Comparison of ENCODE assay signal across 37 cellular contexts in the genomic region with DNA sequence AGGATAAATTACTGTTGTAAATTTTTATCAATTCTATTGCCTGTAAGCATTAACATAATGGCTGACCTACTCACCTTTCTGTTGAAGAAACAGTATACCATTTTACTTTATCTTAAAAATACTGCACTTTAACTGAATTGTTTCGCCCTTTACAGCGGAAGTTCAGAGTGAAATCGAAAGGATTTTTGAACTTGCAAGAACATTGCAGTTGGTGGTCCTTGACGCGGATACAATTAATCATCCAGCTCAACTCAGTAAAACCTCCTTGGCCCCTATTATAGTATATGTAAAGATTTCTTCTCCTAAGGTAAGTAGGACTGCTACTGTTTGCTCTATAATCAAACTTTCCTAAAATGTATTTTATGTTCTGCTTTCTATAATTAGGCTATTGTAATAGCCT.
"Had no signal": no experiment of that assay in that cellular context is flagged by ENCODE, and none has a peak within 500 bp of the region (broad histone marks: within the 10 kb centered on the region; RNA-seq: fewer than 3 reads in every experiment).

No MANE protein-coding gene starts in this region.

- H3K4me3 ChIP-seq: body of pancreas, breast epithelium had no signal

- H3K9me3 ChIP-seq: body of pancreas, breast epithelium had no signal

- H3K9me3 Mint-ChIP-seq: activated CD4-positive, alpha-beta memory T cell treated with anti-CD3 and anti-CD28 coated beads, Interleukin-2, amount 10 ng/mL, durations not matched to agents 7 days and 5 days; central memory CD8-positive, alpha-beta T cell had no signal

- H3K4me1 ChIP-seq: body of pancreas, breast epithelium had no signal

- H3K36me3 ChIP-seq: brain microvascular endothelial cell, breast epithelium had no signal

- H3K27ac ChIP-seq: body of pancreas, brain microvascular endothelial cell, breast epithelium, VCaP had no signal

- H3K4me3 Mint-ChIP-seq: activated CD4-positive, alpha-beta memory T cell treated with anti-CD3 and anti-CD28 coated beads, Interleukin-2, amount 10 ng/mL, durations not matched to agents 7 days and 5 days; activated CD4-positive, alpha-beta T cell treated with anti-CD3 and anti-CD28 coated beads for 36 hours; activated CD4-positive, alpha-beta T cell treated with anti-CD3 and anti-CD28 coated beads, Interleukin-2, amount 10 ng/mL, durations not matched to agents 7 days and 5 days; activated CD8-positive, alpha-beta memory T cell treated with anti-CD3 and anti-CD28 coated beads, Interleukin-2, amount 10 ng/mL, durations not matched to agents 7 days and 5 days; activated CD8-positive, alpha-beta T cell treated with anti-CD3 and anti-CD28 coated beads, Interleukin-2, amount 10 ng/mL, durations not matched to agents 7 days and 5 days; activated naive CD4-positive, alpha-beta T cell treated with anti-CD3 and anti-CD28 coated beads, Interleukin-2, amount 10 ng/mL, durations not matched to agents 7 days and 5 days; activated naive CD4-positive, alpha-beta T cell treated with anti-CD3 and anti-CD28 coated beads, Interleukin-2, amount 50 U/mL, for 24 hours; activated naive CD8-positive, alpha-beta T cell; activated naive CD8-positive, alpha-beta T cell treated with anti-CD3 and anti-CD28 coated beads, Interleukin-2, amount 10 ng/mL, durations not matched to agents 7 days and 5 days; activated naive CD8-positive, alpha-beta T cell treated with anti-CD3 and anti-CD28 coated beads, Interleukin-2, amount 50 U/mL, for 24 hours; activated T-cell treated with anti-CD3 and anti-CD28 coated beads, Interleukin-2, amount 50 U/mL, for 24 hours; central memory CD8-positive, alpha-beta T cell; T-helper 1 cell treated with Interleukin-12 subunit alpha and Interleukin-12 subunit beta and Interleukin-4 antibody, amounts not matched to agents 30 μg/mL and 1 μg/mL, for 36 hours; T-helper 2 cell treated with Interferon-gamma antibody and Interleukin-4, amounts not matched to agents 5 μg/mL and 100 μg/mL, for 36 hours had no signal

- DNase-seq: activated CD4-positive, alpha-beta memory T cell treated with anti-CD3 and anti-CD28 coated beads, Interleukin-2, amount 10 ng/mL, durations not matched to agents 7 days and 5 days; activated CD4-positive, alpha-beta T cell treated with anti-CD3 and anti-CD28 coated beads for 1 hour; activated CD4-positive, alpha-beta T cell treated with anti-CD3 and anti-CD28 coated beads for 36 hours; activated CD4-positive, alpha-beta T cell treated with anti-CD3 and anti-CD28 coated beads for 48 hours; activated CD4-positive, alpha-beta T cell treated with anti-CD3 and anti-CD28 coated beads, Interleukin-2, amount 10 ng/mL, durations not matched to agents 7 days and 5 days; activated CD4-positive, alpha-beta T cell treated with anti-CD3 and anti-CD28 coated beads, Interleukin-2, amount 50 U/mL, for 48 hours; activated CD4-positive, CD25-positive, alpha-beta regulatory T cell; activated CD8-positive, alpha-beta memory T cell treated with anti-CD3 and anti-CD28 coated beads for 24 hours; activated CD8-positive, alpha-beta memory T cell treated with anti-CD3 and anti-CD28 coated beads, Interleukin-2, amount 10 ng/mL, durations not matched to agents 7 days and 5 days; activated CD8-positive, alpha-beta memory T cell treated with anti-CD3 and anti-CD28 coated beads, Interleukin-2, amount 50 U/mL, for 48 hours; activated CD8-positive, alpha-beta T cell treated with anti-CD3 and anti-CD28 coated beads, Interleukin-2, amount 10 ng/mL, durations not matched to agents 7 days and 5 days; activated effector memory CD4-positive, alpha-beta T cell treated with Interleukin-2 at 50 U/mL for 16 hours; activated gamma-delta T cell; activated naive CD4-positive, alpha-beta T cell treated with anti-CD3 and anti-CD28 coated beads, Interleukin-2, amount 10 ng/mL, durations not matched to agents 7 days and 5 days; activated naive CD4-positive, alpha-beta T cell treated with Interleukin-2 at 50 U/mL for 16 hours; activated naive CD8-positive, alpha-beta T cell treated with anti-CD3 and anti-CD28 coated beads, Interleukin-2, amount 10 ng/mL, durations not matched to agents 7 days and 5 days; activated naive CD8-positive, alpha-beta T cell treated with anti-CD3 and anti-CD28 coated beads, Interleukin-2, amount 50 U/mL, for 24 hours; activated T-cell treated with anti-CD3 and anti-CD28 coated beads, Interleukin-2, amount 50 U/mL, for 24 hours; activated T-cell treated with anti-CD3 and anti-CD28 coated beads, Interleukin-2, amount 50 U/mL, for 48 hours; amniotic stem cell; aorta; body of pancreas; brain microvascular endothelial cell; caudate nucleus; SW 1271; T-helper 1 cell; T-helper 2 cell; T-helper 9 cell had no signal

- H3K4me1 Mint-ChIP-seq: activated CD4-positive, alpha-beta memory T cell treated with anti-CD3 and anti-CD28 coated beads, Interleukin-2, amount 10 ng/mL, durations not matched to agents 7 days and 5 days; activated CD4-positive, alpha-beta T cell treated with anti-CD3 and anti-CD28 coated beads for 36 hours; activated CD4-positive, alpha-beta T cell treated with anti-CD3 and anti-CD28 coated beads, Interleukin-2, amount 10 ng/mL, durations not matched to agents 7 days and 5 days; activated CD8-positive, alpha-beta memory T cell treated with anti-CD3 and anti-CD28 coated beads, Interleukin-2, amount 10 ng/mL, durations not matched to agents 7 days and 5 days; activated naive CD4-positive, alpha-beta T cell treated with anti-CD3 and anti-CD28 coated beads, Interleukin-2, amount 10 ng/mL, durations not matched to agents 7 days and 5 days; activated naive CD4-positive, alpha-beta T cell treated with anti-CD3 and anti-CD28 coated beads, Interleukin-2, amount 50 U/mL, for 24 hours; activated naive CD8-positive, alpha-beta T cell treated with anti-CD3 and anti-CD28 coated beads, Interleukin-2, amount 10 ng/mL, durations not matched to agents 7 days and 5 days; activated naive CD8-positive, alpha-beta T cell treated with anti-CD3 and anti-CD28 coated beads, Interleukin-2, amount 50 U/mL, for 24 hours; central memory CD8-positive, alpha-beta T cell had no signal

- H3K27me3 Mint-ChIP-seq: activated CD4-positive, alpha-beta memory T cell treated with anti-CD3 and anti-CD28 coated beads, Interleukin-2, amount 10 ng/mL, durations not matched to agents 7 days and 5 days; activated CD4-positive, alpha-beta T cell treated with anti-CD3 and anti-CD28 coated beads for 36 hours; activated CD4-positive, alpha-beta T cell treated with anti-CD3 and anti-CD28 coated beads, Interleukin-2, amount 10 ng/mL, durations not matched to agents 7 days and 5 days; activated CD8-positive, alpha-beta memory T cell treated with anti-CD3 and anti-CD28 coated beads, Interleukin-2, amount 10 ng/mL, durations not matched to agents 7 days and 5 days; activated naive CD4-positive, alpha-beta T cell treated with anti-CD3 and anti-CD28 coated beads, Interleukin-2, amount 10 ng/mL, durations not matched to agents 7 days and 5 days; activated naive CD4-positive, alpha-beta T cell treated with anti-CD3 and anti-CD28 coated beads, Interleukin-2, amount 50 U/mL, for 24 hours; activated naive CD8-positive, alpha-beta T cell; activated naive CD8-positive, alpha-beta T cell treated with anti-CD3 and anti-CD28 coated beads, Interleukin-2, amount 10 ng/mL, durations not matched to agents 7 days and 5 days; activated naive CD8-positive, alpha-beta T cell treated with anti-CD3 and anti-CD28 coated beads, Interleukin-2, amount 50 U/mL, for 24 hours; activated T-cell treated with anti-CD3 and anti-CD28 coated beads, Interleukin-2, amount 50 U/mL, for 24 hours; central memory CD8-positive, alpha-beta T cell had no signal

- H3K27me3 ChIP-seq: body of pancreas, brain microvascular endothelial cell, breast epithelium had no signal

- ATAC-seq: activated CD4-positive, alpha-beta T cell treated with anti-CD3 and anti-CD28 coated beads for 36 hours; activated CD4-positive, CD25-positive, alpha-beta regulatory T cell treated with anti-CD3 and anti-CD28 coated beads, Interleukin-2, amount 50 U/mL, for 24 hours; activated CD8-positive, alpha-beta memory T cell treated with anti-CD3 and anti-CD28 coated beads, Interleukin-2, amount 10 ng/mL, durations not matched to agents 7 days and 5 days; activated CD8-positive, alpha-beta T cell treated with anti-CD3 and anti-CD28 coated beads, Interleukin-2, amount 10 ng/mL, durations not matched to agents 7 days and 5 days; activated naive CD8-positive, alpha-beta T cell treated with anti-CD3 and anti-CD28 coated beads, Interleukin-2, amount 50 U/mL, for 24 hours; body of pancreas had no signal

- H3K27ac Mint-ChIP-seq: activated CD4-positive, alpha-beta memory T cell treated with anti-CD3 and anti-CD28 coated beads, Interleukin-2, amount 10 ng/mL, durations not matched to agents 7 days and 5 days; activated CD4-positive, alpha-beta T cell treated with anti-CD3 and anti-CD28 coated beads for 36 hours; activated CD4-positive, alpha-beta T cell treated with anti-CD3 and anti-CD28 coated beads, Interleukin-2, amount 10 ng/mL, durations not matched to agents 7 days and 5 days; activated CD8-positive, alpha-beta memory T cell treated with anti-CD3 and anti-CD28 coated beads, Interleukin-2, amount 10 ng/mL, durations not matched to agents 7 days and 5 days; activated CD8-positive, alpha-beta T cell treated with anti-CD3 and anti-CD28 coated beads, Interleukin-2, amount 10 ng/mL, durations not matched to agents 7 days and 5 days; activated naive CD4-positive, alpha-beta T cell treated with anti-CD3 and anti-CD28 coated beads, Interleukin-2, amount 10 ng/mL, durations not matched to agents 7 days and 5 days; activated naive CD4-positive, alpha-beta T cell treated with anti-CD3 and anti-CD28 coated beads, Interleukin-2, amount 50 U/mL, for 24 hours; activated naive CD8-positive, alpha-beta T cell; activated naive CD8-positive, alpha-beta T cell treated with anti-CD3 and anti-CD28 coated beads, Interleukin-2, amount 10 ng/mL, durations not matched to agents 7 days and 5 days; activated naive CD8-positive, alpha-beta T cell treated with anti-CD3 and anti-CD28 coated beads, Interleukin-2, amount 50 U/mL, for 24 hours; activated T-cell treated with anti-CD3 and anti-CD28 coated beads, Interleukin-2, amount 50 U/mL, for 24 hours; activated T-helper 2 cell treated with anti-CD3 and anti-CD28 coated beads, Interferon-gamma antibody, Interleukin-2, Interleukin-4, amounts not matched to agents 10 μg/mL and 5 μg/mL and 100 μg/mL, durations not matched to agents 14 hours and 24 hours and 36 hours; T-helper 1 cell treated with Interleukin-12 subunit alpha and Interleukin-12 subunit beta and Interleukin-4 antibody, amounts not matched to agents 30 μg/mL and 1 μg/mL, for 36 hours; T-helper 2 cell treated with Interferon-gamma antibody and Interleukin-4, amounts not matched to agents 5 μg/mL and 100 μg/mL, for 36 hours had no signal
